ENCODE assay signal across 8 cellular contexts in the genomic region with DNA sequence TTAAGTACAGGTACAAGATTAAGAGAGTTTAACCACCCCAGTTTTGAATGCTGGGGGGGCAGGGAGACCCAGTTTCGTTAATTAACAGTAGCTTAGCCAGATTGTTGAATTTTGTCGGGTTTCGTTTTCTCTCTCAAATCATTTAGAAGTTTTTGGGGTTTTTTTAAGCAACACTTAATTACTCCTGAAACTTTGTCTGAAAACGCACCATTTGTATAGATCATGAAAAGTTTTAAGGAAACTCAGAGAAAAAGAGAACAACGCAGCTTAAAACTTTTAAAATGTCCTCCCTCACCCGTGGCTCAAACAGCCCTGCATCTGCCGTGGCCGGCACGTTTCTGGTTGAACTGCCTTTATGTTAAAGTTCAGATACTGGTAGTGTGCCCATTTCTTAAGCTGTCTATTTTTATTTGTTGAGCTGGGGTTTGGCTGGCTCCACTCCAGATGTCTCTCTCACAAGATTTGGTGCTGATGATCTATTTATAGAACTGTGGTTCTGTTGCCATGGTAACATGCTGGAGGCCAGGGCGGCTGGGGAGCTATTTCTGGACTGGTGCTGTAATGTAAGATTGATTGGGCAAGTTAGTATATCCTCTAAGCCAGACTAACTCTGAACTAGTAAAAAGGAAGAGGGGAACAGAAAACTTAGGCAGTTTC. TPM values are rescaled to one million over a fixed set of nuclear protein-coding genes. Genes with fewer than 3 reads are reported as not detected.
DNase-seq lines count a peak whose midpoint lies in the region; ATAC-seq, FAIRE-seq and TF ChIP-seq lines count a peak whose summit lies in the region.

No MANE protein-coding gene starts in this region.

- CTCF ChIA-PET in activated naive CD4-positive, alpha-beta T cell treated with anti-CD3 and anti-CD28 coated beads for 36 hours (lab: Charles Lee) = interaction anchor here (0.6 to 0.7 kb wide), 3 partner anchors 18 to 346 kb away, joined by 3 read pairs; no protein-coding TSS in a partner anchor

- intact Hi-C loops in activated naive CD4-positive, alpha-beta T cell treated with anti-CD3 and anti-CD28 coated beads for 36 hours (cut with micrococcal nuclease) = loop anchor here (1.0 to 5.0 kb wide), 3 partner anchors 15 to 125 kb away; a partner anchor contains a TSS
- intact Hi-C loops in kidney (cut with DNase I) = loop anchor here (10.0 kb wide), 1 partner anchor 117 kb away; no protein-coding TSS in a partner anchor

- H3K4me3 ChIP-seq in cardiac fibroblast (replicated peaks in 1 of 2; ENCODE audit: low read depth in 2 of 2, low read length in 2 of 2) = no peak overlapping the region
- H3K4me3 ChIP-seq in kidney (ENCODE audit: low read length in 2 of 2) = peak overlapping the region in 1 of 2 donors; percentile 37

- H3K27ac Mint-ChIP-seq in activated naive CD4-positive, alpha-beta T cell treated with anti-CD3 and anti-CD28 coated beads for 36 hours = peak overlapping the region; percentile 88

- peak overlapping the region; percentile 66 for H3K4me3 Mint-ChIP-seq in activated naive CD4-positive, alpha-beta T cell treated with anti-CD3 and anti-CD28 coated beads for 36 hours

- H3K9me3 ChIP-seq in kidney (ENCODE audit: control insufficient read depth in 1 of 2, low read length in 2 of 2) = no peaks in the 10 kb centered on the region

- H3K9me3 Mint-ChIP-seq in activated naive CD4-positive, alpha-beta T cell treated with anti-CD3 and anti-CD28 coated beads for 36 hours = no peaks in the 10 kb centered on the region

- peak; percentile 95 for FAIRE-seq in kidney (lab: Jason Lieb, UNC)

- peaks cover 45% of the 10 kb centered on the region for H3K4me1 Mint-ChIP-seq in activated naive CD4-positive, alpha-beta T cell treated with anti-CD3 and anti-CD28 coated beads for 36 hours (ENCODE audit: low read depth)

- TF ChIP-seq CTCF in cardiac fibroblast (IDR thresholded peaks at IDR 0.05; ENCODE audit: low read depth, low read length) (no peak), kidney (IDR thresholded peaks at IDR 0.05; ENCODE audit: borderline replicate concordance, extremely low read depth, insufficient read depth) (no peak)

- H3K27me3 Mint-ChIP-seq in activated naive CD4-positive, alpha-beta T cell treated with anti-CD3 and anti-CD28 coated beads for 36 hours (ENCODE audit: low read depth) = no peaks in the 10 kb centered on the region

- H3K27ac ChIP-seq in kidney (ENCODE audit: low read depth in 2 of 2, low read length in 2 of 2) = peak overlapping the region; percentile 60 to 89

- ATAC-seq in HG02642 (IDR thresholded peaks at IDR 0.05; ENCODE audit: poor library complexity, unreplicated experiment) = peak; percentile 83

- H3K9ac ChIP-seq in kidney (ENCODE audit: low read length in 2 of 2) = peak overlapping the region in 1 of 2 donors; percentile 23

- peaks cover 67% of the 10 kb centered on the region for H3K36me3 Mint-ChIP-seq in activated naive CD4-positive, alpha-beta T cell treated with anti-CD3 and anti-CD28 coated beads for 36 hours (ENCODE audit: low read depth)

- peaks cover 0 to 12% of the 10 kb centered on the region in 2 donors for H3K4me1 ChIP-seq in kidney (ENCODE audit: control insufficient read depth in 1 of 2, insufficient read depth in 1 of 2, low read depth in 1 of 2, low read length in 2 of 2)

- peaks cover 36 to 42% of the 10 kb centered on the region in 2 donors for H3K36me3 ChIP-seq in kidney (ENCODE audit: control insufficient read depth in 1 of 2, insufficient read depth in 2 of 2, low read length in 2 of 2)

- DNase-seq in activated naive CD4-positive, alpha-beta T cell treated with anti-CD3 and anti-CD28 coated beads for 36 hours = peak; percentile 65
- DNase-seq in activated naive CD4-positive, alpha-beta T cell (lab: John Stamatoyannopoulos, UW) = no peak
- DNase-seq in NCI-H1105 (lab: John Stamatoyannopoulos, UW) (peak; percentile 90), T-helper 2 cell (peak in 3 of 5 experiments; percentile 41 to 78 (median 66)), cardiac fibroblast (ENCODE audit: low read depth in 2 of 2) (peak; percentile 98 to 99), kidney (peak; percentile 93), smooth muscle cell of the brain vasculature (ENCODE audit: low read depth, low spot score) (peak; percentile 94)

RNA-seq across cellular contexts. Expression of a gene that starts 55.1 kb away (rescaled TPM):
- 100 to 1,000 TPM; 770 to 802 TPM for total RNA-seq in activated naive CD4-positive, alpha-beta T cell treated with anti-CD3 and anti-CD28 coated beads for 36 hours
- total RNA-seq in kidney = 792 TPM
- polyA plus RNA-seq in kidney (ENCODE audit: insufficient read depth, low read depth, low replicate concordance) = 867 TPM

RNA-seq across cellular contexts. Expression of a gene that starts 56.9 kb away (rescaled TPM):
- 1 to 10 TPM; 1.6 to 1.9 TPM for total RNA-seq in activated naive CD4-positive, alpha-beta T cell treated with anti-CD3 and anti-CD28 coated beads for 36 hours
- 0.88 TPM for total RNA-seq in kidney
- polyA plus RNA-seq in kidney (ENCODE audit: insufficient read depth, low read depth, low replicate concordance) = 0.37 TPM

Comparison
In these comparisons a context has a peak if more than half of its experiments do, and no peak if none do; other contexts are left out.
1. DNase-seq: peak in activated naive CD4-positive, alpha-beta T cell treated with anti-CD3 and anti-CD28 coated beads for 36 hours (single experiment), NCI-H1105 (single experiment), T-helper 2 cell (3 of 5), cardiac fibroblast (2 of 2), kidney (single experiment) and smooth muscle cell of the brain vasculature (single experiment); none in activated naive CD4-positive, alpha-beta T cell (0 of 4).